In the genomic region with DNA sequence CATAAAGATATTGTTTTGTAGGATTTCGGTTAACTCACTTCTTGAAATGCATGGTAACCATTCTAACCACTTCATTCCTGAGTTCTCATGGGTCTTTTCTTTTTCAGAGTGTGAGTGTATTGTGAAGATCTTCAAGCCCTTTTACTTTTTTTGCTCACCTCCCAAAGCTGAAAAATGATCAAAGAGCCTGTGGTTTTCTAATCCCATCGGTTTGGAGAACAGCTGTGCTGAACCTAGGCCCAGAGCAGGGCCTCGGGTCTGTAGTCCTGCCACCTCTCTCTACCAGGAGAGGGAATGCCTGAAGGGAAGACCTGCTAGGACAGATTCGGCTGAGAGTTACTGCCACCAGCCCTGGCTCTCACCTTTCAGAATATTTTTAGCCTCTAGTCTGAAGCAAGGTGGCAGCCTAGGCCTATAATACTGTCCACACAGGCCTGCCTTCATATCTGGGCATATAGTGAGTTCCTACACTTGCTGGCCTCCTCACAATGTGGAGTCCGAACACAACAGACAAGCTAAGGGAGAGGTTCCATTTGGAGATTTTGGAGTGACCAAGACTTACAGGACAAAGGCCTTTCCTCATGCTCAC, we compare ENCODE assay signal across 13 cellular contexts. TPM values are rescaled to one million over a fixed set of nuclear protein-coding genes. Genes with fewer than 3 reads are reported as not detected.
DNase-seq lines count a peak whose midpoint lies in the region; ATAC-seq, FAIRE-seq and TF ChIP-seq lines count a peak whose summit lies in the region.
"Had no signal": no experiment of that assay in that cellular context is flagged by ENCODE, and none has a peak within 500 bp of the region (broad histone marks: within the 10 kb centered on the region; RNA-seq: fewer than 3 reads in every experiment).

No MANE protein-coding gene starts in this region.

- intact Hi-C loops in left ventricle myocardium inferior (cut with micrococcal nuclease) (no loop called here), sigmoid colon (cut with DNase I) (no loop called here), A673 (cut with micrococcal nuclease; ENCODE audit: unreplicated experiment) (no loop called here)

- 19 to 61% methylated on average over 5 of the region's 5 CpGs for WGBS in sigmoid colon, 2 donors

- no peak for TF ChIP-seq EP300 in sigmoid colon (IDR thresholded peaks at IDR 0.05)

- CTCF ChIA-PET in A673 (lab: Charles Lee): no interaction called here

- H3K36me3 ChIP-seq in SJCRH30: peaks cover 70% of the 10 kb centered on the region
- H3K36me3 ChIP-seq in left ventricle myocardium inferior: no peaks in the 10 kb centered on the region
- peaks cover 0 to 5% (median 0%) of the 10 kb centered on the region in 4 donors for H3K36me3 ChIP-seq in sigmoid colon
- H3K36me3 ChIP-seq in A673 (ENCODE audit: insufficient read depth, low read length, poor library complexity, severe bottlenecking): peaks cover 9% of the 10 kb centered on the region

- H3K4me1 ChIP-seq in SJCRH30 (peaks cover 30% of the 10 kb centered on the region), left ventricle myocardium inferior (peaks cover 89% of the 10 kb centered on the region), sigmoid colon (peaks cover 0 to 64% (median 45%) of the 10 kb centered on the region in 4 donors), A673 (ENCODE audit: insufficient read depth, low read length, poor library complexity, severe bottlenecking) (peaks cover 20% of the 10 kb centered on the region)

- no peak for FAIRE-seq in HTR-8/SVneo (lab: Jason Lieb, UNC)
- FAIRE-seq: TTC549 had no signal

- TF ChIP-seq POLR2A in sigmoid colon (IDR thresholded peaks at IDR 0.05): no peak

- DNase-seq in SJCRH30: peak; percentile 63 to 83
- DNase-seq in left ventricle myocardium inferior: no peak
- no peak for DNase-seq in sigmoid colon
- DNase-seq in A673 (ENCODE audit: low spot score): no peak
- DNase-seq in SHP77 (lab: John Stamatoyannopoulos, UW): no peak
- no peak for DNase-seq in HTR-8/SVneo (ENCODE audit: insufficient read length, low spot score)
- DNase-seq: activated gamma-delta T cell, KG1, NCI-H1930, NCI-H748 treated with DMSO at 0.1 percent for 48 hours had no signal

- H3K27ac ChIP-seq in C4-2B (peak overlapping the region; percentile 99), SJCRH30 (no peak overlapping the region), left ventricle myocardium inferior (replicated peaks) (peak overlapping the region; percentile 59), sigmoid colon (peak overlapping the region; percentile 8 to 50 (median 30)), A673 (ENCODE audit: low read depth, low read length, poor library complexity, severe bottlenecking) (no peak overlapping the region)

- BruUV-seq in A673 (replicated peaks; lab: Mats Ljungman, UMichigan): no TSS peak

- ATAC-seq in GM18520 (IDR thresholded peaks at IDR 0.05; ENCODE audit: unreplicated experiment): no peak

- no peak for TF ChIP-seq CTCF in C4-2B (conservative IDR thresholded peaks at IDR 0.05)
- peak; percentile 20 for TF ChIP-seq CTCF in left ventricle myocardium inferior (IDR thresholded peaks at IDR 0.05; ENCODE audit: borderline replicate concordance)
- TF ChIP-seq CTCF in sigmoid colon (IDR thresholded peaks at IDR 0.05): no peak
- TF ChIP-seq CTCF in A673 (conservative IDR thresholded peaks at IDR 0.05; ENCODE audit: low read depth, low read length): no peak

- POLR2A ChIA-PET in A673 (lab: Charles Lee; ENCODE audit: low non-redundant PET): no interaction called here

- no peak overlapping the region for H3K4me3 ChIP-seq in SJCRH30
- no peak overlapping the region for H3K4me3 ChIP-seq in left ventricle myocardium inferior
- no peak overlapping the region for H3K4me3 ChIP-seq in sigmoid colon
- no peak overlapping the region for H3K4me3 ChIP-seq in A673 (ENCODE audit: low read depth, low read length, poor library complexity, severe bottlenecking)

- no peaks in the 10 kb centered on the region for H3K27me3 ChIP-seq in SJCRH30
- H3K27me3 ChIP-seq in left ventricle myocardium inferior (ENCODE audit: low read depth): no peaks in the 10 kb centered on the region
- no peaks in the 10 kb centered on the region for H3K27me3 ChIP-seq in sigmoid colon
- no peaks in the 10 kb centered on the region for H3K27me3 ChIP-seq in A673 (replicated peaks; ENCODE audit: insufficient read depth, low read depth, low read length, poor library complexity)

- no peaks in the 10 kb centered on the region for H3K9me3 ChIP-seq in SJCRH30 (replicated peaks)
- H3K9me3 ChIP-seq in left ventricle myocardium inferior (replicated peaks): no peaks in the 10 kb centered on the region
- H3K9me3 ChIP-seq in sigmoid colon: no peaks in the 10 kb centered on the region
- no peaks in the 10 kb centered on the region for H3K9me3 ChIP-seq in A673 (ENCODE audit: low read depth, low read length, poor library complexity, severe bottlenecking)

RNA-seq across cellular contexts. Expression of a gene that starts 13.8 kb away (rescaled TPM):
- total RNA-seq in SJCRH30 (2014; rRNA removed; shearing (Covaris generic)): 41.2 and 46.9 TPM in 2 replicates
- total RNA-seq in left ventricle myocardium inferior (13.0 TPM), sigmoid colon (10 to 100 TPM; 23.3 to 32.1 (median 25.0) TPM), A673 (2021) (16.4 and 16.5 TPM in 2 replicates)
- 10 to 100 TPM in 1 of 3 donors, 1 to 10 TPM in 2; 3.7 to 25.8 (median 6.0) TPM for polyA plus RNA-seq in sigmoid colon

Comparison
In these comparisons a context has a peak if more than half of its experiments do, and no peak if none do; other contexts are left out.
1. H3K27ac ChIP-seq: peak in C4-2B (single experiment), left ventricle myocardium inferior (single experiment) and sigmoid colon (4 of 4); none in SJCRH30 (single experiment) and A673 (single experiment).
2. DNase-seq: peak in SJCRH30 (2 of 2); none in left ventricle myocardium inferior (single experiment), sigmoid colon (single experiment), A673 (single experiment), SHP77 (0 of 2) and HTR-8/SVneo (single experiment).